9 cellular contexts compared by ENCODE assay signal in genomic region chr1:227357229-227358078, GRCh38. TPM values are rescaled to one million over a fixed set of nuclear protein-coding genes. Genes with fewer than 3 reads are reported as not detected.
DNase-seq lines count a peak whose midpoint lies in the region; ATAC-seq, FAIRE-seq and TF ChIP-seq lines count a peak whose summit lies in the region.
"Had no signal": no experiment of that assay in that cellular context is flagged by ENCODE, and none has a peak within 500 bp of the region (broad histone marks: within the 10 kb centered on the region; RNA-seq: fewer than 3 reads in every experiment).

No MANE protein-coding gene starts in this region.

- no peaks in the 10 kb centered on the region for H4K20me1 ChIP-seq in HepG2 (ENCODE audit: insufficient read depth, low read length)

- H3K36me3 ChIP-seq in HepG2 (replicated peaks in 1 of 2; ENCODE audit: control insufficient read depth in 1 of 2, insufficient read depth in 2 of 2, low read length in 2 of 2) = no peaks in the 10 kb centered on the region
- no peaks in the 10 kb centered on the region for H3K36me3 ChIP-seq in aorta (ENCODE audit: control insufficient read depth in 1 of 2, insufficient read depth in 2 of 2, low read length in 1 of 2)

- peaks cover 15% of the 10 kb centered on the region for H3K4me1 ChIP-seq in HepG2 (ENCODE audit: insufficient read depth, low read length)
- H3K4me1 ChIP-seq in aorta (ENCODE audit: control insufficient read depth in 1 of 2, insufficient read depth in 2 of 2, low read length in 2 of 2) = no peaks in the 10 kb centered on the region

- FAIRE-seq in HepG2 (lab: Jason Lieb, UNC) = peak; percentile 12

- no peak overlapping the region for H3K9ac ChIP-seq in HepG2 (ENCODE audit: insufficient read depth, low read depth, low read length)

- TF ChIP-seq CTCF in HepG2 (CRISPR knock-in tag; IDR thresholded peaks at IDR 0.05) = no peak

- H3K27me3 ChIP-seq in HepG2 (ENCODE audit: control insufficient read depth in 1 of 2, insufficient read depth in 2 of 2, low read length in 2 of 2) = peaks cover 0 to 20% of the 10 kb centered on the region in 2 experiments; a peak in 1 of 5 replicates
- no peaks in the 10 kb centered on the region for H3K27me3 ChIP-seq in aorta (ENCODE audit: control insufficient read depth in 1 of 2, insufficient read depth in 2 of 2, low read length in 1 of 2)

- H3K27ac ChIP-seq in HepG2 (ENCODE audit: extremely low read length, insufficient read depth, low read length) = no peak overlapping the region
- H3K27ac ChIP-seq in aorta (ENCODE audit: low read depth in 1 of 2, low read length in 2 of 2) = no peak overlapping the region

- TF ChIP-seq POLR2A in HepG2 (IDR thresholded peaks at IDR 0.05; ENCODE audit: insufficient read depth in 1 of 2, low read depth in 2 of 2, low read length in 2 of 2) = no peak

- TF ChIP-seq RAD21 in HepG2 (CRISPR knock-in tag; IDR thresholded peaks at IDR 0.05) = no peak

- in situ Hi-C loops in HepG2 (cut with HindIII; ENCODE audit: extremely low pct_ligation_motif_present, low pct_unique_long_range_greater_than_20kb) = no loop called here

- CTCF ChIA-PET in HepG2 (lab: Yijun Ruan, JAX; ENCODE audit: low intra/inter-chr PET ratio, low total read pairs) = no interaction called here

- H3K9me3 ChIP-seq in HepG2 (ENCODE audit: low read length) = no peaks in the 10 kb centered on the region
- H3K9me3 ChIP-seq in aorta (ENCODE audit: control insufficient read depth, low read length) = no peaks in the 10 kb centered on the region

- H3K4me3 ChIP-seq in HepG2 (replicated peaks in 1 of 3; ENCODE audit: insufficient read depth in 1 of 3, low read depth in 2 of 3, low read length in 3 of 3) = peak overlapping the region in 1 of 3 experiments; percentile 18; a peak in 1 of 6 replicates
- no peak overlapping the region for H3K4me3 ChIP-seq in aorta (ENCODE audit: low read length in 2 of 2)

- peak overlapping the region; percentile 48 for H3K4me2 ChIP-seq in HepG2 (ENCODE audit: low read depth, low read length)

- POLR2A ChIA-PET in HepG2 (lab: Yijun Ruan, JAX) = no interaction called here

- no peak overlapping the region for H2AFZ ChIP-seq in HepG2 (ENCODE audit: low read length)

- DNase-seq in NCI-H2227 (lab: John Stamatoyannopoulos, UW; ENCODE audit: unreplicated experiment) = peak; percentile 25
- DNase-seq in NCI-H2227 treated with DMSO at 0.1 percent for 48 hours (lab: John Stamatoyannopoulos, UW) = no peak
- peak; percentile 71 for DNase-seq in dedifferentiated amniotic fluid mesenchymal stem cell (ENCODE audit: extremely low spot score)
- peak; percentile 52 for DNase-seq in HepG2 (ENCODE audit: low spot score)
- DNase-seq in aorta = peak; percentile 72 to 80
- DNase-seq in KG1 (lab: John Stamatoyannopoulos, UW) = no peak
- DNase-seq in NOMO-1 treated with DMSO at 0.1 percent for 48 hours (lab: John Stamatoyannopoulos, UW; ENCODE audit: unreplicated experiment) = no peak
- DNase-seq in NCI-H1436 (lab: John Stamatoyannopoulos, UW) = no peak
- DNase-seq: effector CD4-positive, alpha-beta T cell had no signal

- TF ChIP-seq EP300 in HepG2 (IDR thresholded peaks at IDR 0.05; ENCODE audit: low read depth in 2 of 2, low read length in 2 of 2) (no peak), HepG2 (CRISPR knock-in tag; IDR thresholded peaks at IDR 0.05; ENCODE audit: borderline replicate concordance) (no peak)

- 44% methylated on average over 8 of the region's 9 CpGs for WGBS in HepG2 (ENCODE audit: low lambda C conversion rate)
- WGBS in aorta, 2 donors = 50 to 58% methylated on average over 9 of the region's 9 CpGs

- no peaks in the 10 kb centered on the region for H3K79me2 ChIP-seq in HepG2 (ENCODE audit: insufficient read depth, low read length)

- BruUV-seq in HepG2 (replicated peaks; lab: Mats Ljungman, UMichigan) = no TSS peak

- intact Hi-C loops in HepG2 (cut with micrococcal nuclease; ENCODE audit: unreplicated experiment) = no loop called here
- intact Hi-C loops in aorta (cut with DNase I) = no loop called here

- ATAC-seq in HepG2 (peak; percentile 89), aorta (ENCODE audit: low FRiP score) (peak; percentile 76)

TF ChIP-seq in HepG2, 621 proteins besides CTCF, POLR2A, EP300 and RAD21 (continues in another document):
- TF ChIP-seq ZNF629 (CRISPR knock-in tag; conservative IDR thresholded peaks at IDR 0.05) (no peak), IRF2 (CRISPR knock-in tag; IDR thresholded peaks at IDR 0.05) (no peak), ZNF704 (CRISPR knock-in tag; IDR thresholded peaks at IDR 0.05; ENCODE audit: borderline replicate concordance) (no peak), NONO (IDR thresholded peaks at IDR 0.05) (no peak), NONO (CRISPR knock-in tag; conservative IDR thresholded peaks at IDR 0.05) (no peak), MAFK (conservative IDR thresholded peaks at IDR 0.05 in 1 of 2, IDR thresholded peaks at IDR 0.05 in 1 of 2; ENCODE audit: low read length in 2 of 2) (peak in 1 of 2 experiments; percentile 19; a peak in 1 of 4 replicates), REXO4 (CRISPR knock-in tag; IDR thresholded peaks at IDR 0.05; ENCODE audit: borderline replicate concordance) (no peak), BCL6 (CRISPR knock-in tag; IDR thresholded peaks at IDR 0.05) (peak; percentile 35; the same call in 1 of the 2 replicates), FOXJ3 (CRISPR knock-in tag; IDR thresholded peaks at IDR 0.05; ENCODE audit: borderline replicate concordance) (no peak), ZNF7 (CRISPR knock-in tag; IDR thresholded peaks at IDR 0.05) (no peak), YY1 (IDR thresholded peaks at IDR 0.05; ENCODE audit: insufficient read depth, insufficient replicate concordance, low read depth, low read length) (no peak), HBP1 (CRISPR knock-in tag; IDR thresholded peaks at IDR 0.05; ENCODE audit: low read depth) (no peak), ZNF737 (CRISPR knock-in tag; IDR thresholded peaks at IDR 0.05; ENCODE audit: borderline replicate concordance) (no peak)

RNA-seq across cellular contexts. Expression of gene CDC42BPA, which starts 39.2 kb away (rescaled TPM):
- 15.4 and 16.0 TPM in 2 replicates for total RNA-seq in HepG2 (2016; rRNA removed; fragmentation: Illumina TruSeq; extraction: Trizol)
- total RNA-seq in HepG2 (2016; cell fraction: cytosol; rRNA removed; fragmentation: Illumina TruSeq; extraction: Trizol; ENCODE audit: low read depth) = 14.9 and 18.1 TPM in 2 replicates
- total RNA-seq in HepG2 (2016; cell fraction: insoluble cytoplasmic fraction; rRNA removed; fragmentation: Illumina TruSeq; extraction: Trizol) = 13.8 and 15.4 TPM in 2 replicates
- 11.4 and 14.7 TPM in 2 replicates for total RNA-seq in HepG2 (2016; cell fraction: membrane; rRNA removed; fragmentation: Illumina TruSeq; extraction: Trizol)
- total RNA-seq in HepG2 (2016; cell fraction: nucleus; rRNA removed; fragmentation: Illumina TruSeq; extraction: Trizol) = 31.5 and 36.1 TPM in 2 replicates
- 6.5 and 7.4 TPM in 2 replicates for polyA plus RNA-seq in HepG2 (2011; rRNA removed)
- polyA plus RNA-seq in HepG2 (2011; cell fraction: cytosol; rRNA removed) = 3.2 and 5.4 TPM in 2 replicates
- polyA plus RNA-seq in HepG2 (2011; cell fraction: nucleus; rRNA removed) = 7.2 and 9.9 TPM in 2 replicates
- 9.5 and 12.2 TPM in 2 replicates for polyA plus RNA-seq in HepG2 (2012)
- 0.61 and 0.69 TPM in 2 replicates for polyA plus RNA-seq in HepG2 (2016; cell fraction: cytosol; fragmentation: Illumina TruSeq; extraction: Trizol; ENCODE audit: low read depth)
- 7.5 and 8.2 TPM in 2 replicates for polyA plus RNA-seq in HepG2 (2016; cell fraction: insoluble cytoplasmic fraction; fragmentation: Illumina TruSeq; extraction: Trizol; ENCODE audit: low read depth)
- polyA plus RNA-seq in HepG2 (2016; cell fraction: membrane; fragmentation: Illumina TruSeq; extraction: Trizol; ENCODE audit: low read depth) = 1.8 and 2.2 TPM in 2 replicates
- 8.1 and 9.4 TPM in 2 replicates for polyA plus RNA-seq in HepG2 (2016; cell fraction: nucleus; fragmentation: Illumina TruSeq; extraction: Trizol; ENCODE audit: insufficient read depth, low read depth)
- 17.7 and 19.2 TPM in 2 replicates for polyA minus RNA-seq in HepG2 (2011; rRNA and poly(A)+ RNA removed; ENCODE audit: low replicate concordance)
- polyA minus RNA-seq in HepG2 (2011; cell fraction: cytosol; rRNA and poly(A)+ RNA removed) = 12.0 and 17.0 TPM in 2 replicates
- 119 and 124 TPM in 2 replicates for polyA minus RNA-seq in HepG2 (2011; cell fraction: nucleus; rRNA and poly(A)+ RNA removed)
- 10 to 100 TPM; 50.5 to 71.3 TPM for total RNA-seq in aorta
- polyA plus RNA-seq in aorta = 10 to 100 TPM in 1 of 2 donors, 1 to 10 TPM in 1; 8.1 to 15.5 TPM

Comparison
In these comparisons a context has a peak if more than half of its experiments do, and no peak if none do; other contexts are left out.
1. DNase-seq: peak in NCI-H2227 (single experiment), dedifferentiated amniotic fluid mesenchymal stem cell (single experiment), HepG2 (single experiment) and aorta (2 of 2); none in NCI-H2227 treated with DMSO at 0.1 percent for 48 hours (single experiment), KG1 (single experiment), NOMO-1 treated with DMSO at 0.1 percent for 48 hours (single experiment) and NCI-H1436 (single experiment).